In the genomic region with DNA sequence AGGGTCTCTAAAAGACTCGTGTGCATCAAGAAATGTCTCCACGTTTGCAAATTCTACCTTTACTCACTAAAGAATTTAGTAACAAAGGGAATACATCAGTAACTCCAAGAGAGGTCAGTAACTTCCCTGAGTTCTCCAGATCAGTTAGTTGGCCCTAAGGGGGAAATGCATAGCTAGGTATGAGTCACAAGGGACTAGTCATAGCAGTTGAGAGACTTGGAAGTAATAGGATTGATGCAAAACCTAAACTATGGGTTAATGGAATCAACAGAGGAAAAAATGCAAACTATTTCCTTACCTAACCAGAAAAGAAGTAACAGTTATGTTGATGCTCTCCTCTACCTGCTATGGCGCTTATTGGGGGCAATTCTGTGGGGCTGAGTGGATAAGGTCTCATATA, we compare ENCODE assay signal across 15 cellular contexts.
DNase-seq lines count a peak whose midpoint lies in the region; ATAC-seq and TF ChIP-seq lines count a peak whose summit lies in the region.
"Had no signal": no experiment of that assay in that cellular context is flagged by ENCODE, and none has a peak within 500 bp of the region (broad histone marks: within the 10 kb centered on the region; RNA-seq: fewer than 3 reads in every experiment).

No MANE protein-coding gene starts in this region.

- peaks cover 21% of the 10 kb centered on the region for H3K4me1 Mint-ChIP-seq in MCF 10A (ENCODE audit: insufficient read depth, unreplicated experiment)
- H3K4me1 Mint-ChIP-seq in chondrocyte (ENCODE audit: low read depth), result no peaks in the 10 kb centered on the region

- H3K9me3 Mint-ChIP-seq in MCF 10A (ENCODE audit: unreplicated experiment) (no peaks in the 10 kb centered on the region), chondrocyte (ENCODE audit: low read depth) (peaks cover 15% of the 10 kb centered on the region)

- no peak for TF ChIP-seq CTCF in MCF 10A (IDR thresholded peaks at IDR 0.05; ENCODE audit: unreplicated experiment)
- no peak for TF ChIP-seq CTCF in breast epithelium (IDR thresholded peaks at IDR 0.05)
- no peak for TF ChIP-seq CTCF in fibroblast of villous mesenchyme (IDR thresholded peaks at IDR 0.05; ENCODE audit: insufficient read depth, low read depth, low read length)
- TF ChIP-seq CTCF in chondrocyte (IDR thresholded peaks at IDR 0.05), result no peak

- H3K36me3 ChIP-seq in breast epithelium, result no peaks in the 10 kb centered on the region
- H3K36me3 ChIP-seq: adrenal gland, ovary had no signal

- H3K9me3 ChIP-seq in breast epithelium, result no peaks in the 10 kb centered on the region
- H3K9me3 ChIP-seq: adrenal gland, ovary had no signal

- BruUV-seq in MCF 10A (replicated peaks; lab: Mats Ljungman, UMichigan), result no TSS peak

- no peak overlapping the region for H3K4me3 ChIP-seq in breast epithelium
- H3K4me3 ChIP-seq in fibroblast of villous mesenchyme (ENCODE audit: low read depth, low read length), result no peak overlapping the region
- H3K4me3 ChIP-seq: adrenal gland, hepatocyte, ovary had no signal

- DNase-seq in MCF 10A (ENCODE audit: unreplicated experiment) (peak; percentile 76), breast epithelium (ENCODE audit: low spot score in 2 of 2) (no peak), SW 1271 (lab: John Stamatoyannopoulos, UW) (peak; percentile 53 to 80), fibroblast of villous mesenchyme (ENCODE audit: low read depth) (peak; percentile 19), chondrocyte (ENCODE audit: low spot score) (no peak)
- DNase-seq: activated CD4-positive, alpha-beta T cell treated with anti-CD3 and anti-CD28 coated beads for 1 hour; activated T-cell treated with anti-CD3 and anti-CD28 coated beads, Interleukin-2, amount 50 U/mL, for 24 hours; adrenal gland; ovary; stimulated activated CD4-positive, alpha-beta T cell treated with anti-CD3 and anti-CD28 coated beads, Interleukin-12 subunit alpha, Interleukin-12 subunit beta, amount 100 ng/mL, for 4 hours had no signal

- no peaks in the 10 kb centered on the region for H3K4me1 ChIP-seq in breast epithelium
- H3K4me1 ChIP-seq: adrenal gland had no signal

- no peak for TF ChIP-seq POLR2A in breast epithelium (IDR thresholded peaks at IDR 0.05)

- no peak for ATAC-seq in GM21423 (IDR thresholded peaks at IDR 0.05; ENCODE audit: unreplicated experiment)
- no peak for ATAC-seq in HG02763 (IDR thresholded peaks at IDR 0.05; ENCODE audit: unreplicated experiment)
- ATAC-seq in HG03175 (IDR thresholded peaks at IDR 0.05; ENCODE audit: unreplicated experiment), result no peak

- H3K36me3 Mint-ChIP-seq in MCF 10A (ENCODE audit: insufficient read depth, unreplicated experiment), result no peaks in the 10 kb centered on the region
- no peaks in the 10 kb centered on the region for H3K36me3 Mint-ChIP-seq in chondrocyte (ENCODE audit: low read depth)

- no peaks in the 10 kb centered on the region for H3K27me3 ChIP-seq in breast epithelium
- H3K27me3 ChIP-seq: adrenal gland, hepatocyte, ovary had no signal

- intact Hi-C loops in MCF 10A (cut with micrococcal nuclease) (loop anchor here (10.0 kb wide), 1 partner anchor 454 kb away; no protein-coding TSS in a partner anchor), breast epithelium (cut with DNase I; ENCODE audit: low total_unique reads) (no loop called here)

- H3K4me3 Mint-ChIP-seq in MCF 10A (ENCODE audit: unreplicated experiment) (no peak overlapping the region), chondrocyte (ENCODE audit: unreplicated experiment) (no peak overlapping the region)
- H3K4me3 Mint-ChIP-seq: activated T-cell treated with anti-CD3 and anti-CD28 coated beads, Interleukin-2, amount 50 U/mL, for 24 hours had no signal

- POLR2A ChIA-PET in MCF 10A (lab: Yijun Ruan, JAX), result interaction anchor here (1.8 kb wide), 1 partner anchor 9 kb away, joined by 6 read pairs; no protein-coding TSS in a partner anchor

- CTCF ChIA-PET in MCF 10A (lab: Yijun Ruan, JAX), result no interaction called here

- no peaks in the 10 kb centered on the region for H3K27me3 Mint-ChIP-seq in MCF 10A (ENCODE audit: insufficient read depth, unreplicated experiment)
- peaks cover 2% of the 10 kb centered on the region for H3K27me3 Mint-ChIP-seq in chondrocyte (ENCODE audit: low read depth)
- H3K27me3 Mint-ChIP-seq: activated T-cell treated with anti-CD3 and anti-CD28 coated beads, Interleukin-2, amount 50 U/mL, for 24 hours had no signal

- H3K27ac Mint-ChIP-seq in MCF 10A (ENCODE audit: low read depth, unreplicated experiment) (no peak overlapping the region), chondrocyte (ENCODE audit: unreplicated experiment) (no peak overlapping the region)
- H3K27ac Mint-ChIP-seq: activated T-cell treated with anti-CD3 and anti-CD28 coated beads, Interleukin-2, amount 50 U/mL, for 24 hours had no signal

- no peak overlapping the region for H3K27ac ChIP-seq in breast epithelium
- H3K27ac ChIP-seq: 22Rv1, adrenal gland, hepatocyte, ovary had no signal

Comparison
In these comparisons a context has a peak if more than half of its experiments do, and no peak if none do; other contexts are left out.
1. DNase-seq: peak in MCF 10A (single experiment), SW 1271 (2 of 2) and fibroblast of villous mesenchyme (single experiment); none in breast epithelium (0 of 2) and chondrocyte (single experiment).